Comparison of ENCODE assay signal across 12 cellular contexts in genomic region chr15:52392008-52392687, GRCh38.
DNase-seq lines count a peak whose midpoint lies in the region; ATAC-seq and TF ChIP-seq lines count a peak whose summit lies in the region.
"Had no signal": no experiment of that assay in that cellular context is flagged by ENCODE, and none has a peak within 500 bp of the region (broad histone marks: within the 10 kb centered on the region; RNA-seq: fewer than 3 reads in every experiment).

No MANE protein-coding gene starts in this region.

- H3K27me3 Mint-ChIP-seq in activated CD4-positive, alpha-beta T cell treated with anti-CD3 and anti-CD28 coated beads, Interleukin-2, amount 10 ng/mL, durations not matched to agents 24 days and 14 days, result no peaks in the 10 kb centered on the region
- H3K27me3 Mint-ChIP-seq: central memory CD8-positive, alpha-beta T cell had no signal

- DNase-seq in A673 (ENCODE audit: low spot score) (peak; percentile 23), H7 (peak; percentile 41), adipocyte (ENCODE audit: low read depth) (peak; percentile 80), iPS DF 4.7 (ENCODE audit: extremely low read depth, low spot score) (peak; percentile 46), ascending aorta (ENCODE audit: low spot score in 2 of 2) (no peak), BE2C (no peak)
- no peak for DNase-seq in activated CD4-positive, alpha-beta T cell treated with anti-CD3 and anti-CD28 coated beads, Interleukin-2, amount 10 ng/mL, durations not matched to agents 24 days and 14 days
- DNase-seq: activated T-cell treated with anti-CD3 and anti-CD28 coated beads, Interleukin-2, amount 50 U/mL, for 72 hours; NCI-H1436 treated with DMSO at 0.1 percent for 48 hours had no signal

- H3K4me3 ChIP-seq in A673 (ENCODE audit: low read depth, low read length, poor library complexity, severe bottlenecking) (no peak overlapping the region), H7 (ENCODE audit: insufficient read depth, low read depth, low read length) (no peak overlapping the region), adipocyte (ENCODE audit: low read length) (no peak overlapping the region), ascending aorta (no peak overlapping the region), BE2C (ENCODE audit: low read depth, low read length) (no peak overlapping the region)
- H3K4me3 ChIP-seq: BLaER1 had no signal

- peaks cover 19% of the 10 kb centered on the region for H3K36me3 Mint-ChIP-seq in activated CD4-positive, alpha-beta T cell treated with anti-CD3 and anti-CD28 coated beads, Interleukin-2, amount 10 ng/mL, durations not matched to agents 24 days and 14 days (ENCODE audit: low read depth)

- POLR2A ChIA-PET in A673 (lab: Charles Lee; ENCODE audit: low non-redundant PET), result no interaction called here

- H3K36me3 ChIP-seq in A673 (ENCODE audit: insufficient read depth, low read length, poor library complexity, severe bottlenecking) (no peaks in the 10 kb centered on the region), H7 (replicated peaks; ENCODE audit: control insufficient read depth, insufficient read depth, low read length) (no peaks in the 10 kb centered on the region; the same call in 1 of the 2 replicates), adipocyte (ENCODE audit: control insufficient read depth, insufficient read depth, low read length, severe bottlenecking) (peaks cover 38% of the 10 kb centered on the region), ascending aorta (peaks cover 15% of the 10 kb centered on the region in 2 donors), BE2C (no peaks in the 10 kb centered on the region)

- H3K9me3 ChIP-seq in A673 (ENCODE audit: low read depth, low read length, poor library complexity, severe bottlenecking) (no peaks in the 10 kb centered on the region), adipocyte (ENCODE audit: control insufficient read depth, low read length) (no peaks in the 10 kb centered on the region), ascending aorta (no peaks in the 10 kb centered on the region), BE2C (no peaks in the 10 kb centered on the region)
- H3K9me3 ChIP-seq: BLaER1 had no signal

- TF ChIP-seq CTCF in A673 (conservative IDR thresholded peaks at IDR 0.05; ENCODE audit: low read depth, low read length) (no peak), ascending aorta (IDR thresholded peaks at IDR 0.05) (no peak), BE2C (IDR thresholded peaks at IDR 0.05; ENCODE audit: low read depth, low read length) (no peak)

- H3K4me3 Mint-ChIP-seq in activated CD4-positive, alpha-beta T cell treated with anti-CD3 and anti-CD28 coated beads, Interleukin-2, amount 10 ng/mL, durations not matched to agents 24 days and 14 days, result no peak overlapping the region
- H3K4me3 Mint-ChIP-seq: activated T-cell treated with anti-CD3 and anti-CD28 coated beads, Interleukin-2, amount 50 U/mL, for 72 hours; central memory CD8-positive, alpha-beta T cell had no signal

- ATAC-seq in HG03139 (IDR thresholded peaks at IDR 0.05; ENCODE audit: unreplicated experiment), result no peak
- ATAC-seq: activated T-cell treated with anti-CD3 and anti-CD28 coated beads, Interleukin-2, amount 50 U/mL, for 72 hours had no signal

- no peaks in the 10 kb centered on the region for H3K4me1 ChIP-seq in A673 (ENCODE audit: insufficient read depth, low read length, poor library complexity, severe bottlenecking)
- H3K4me1 ChIP-seq in adipocyte (ENCODE audit: control insufficient read depth, insufficient read depth, low read length), result peaks cover 14% of the 10 kb centered on the region
- no peaks in the 10 kb centered on the region for H3K4me1 ChIP-seq in ascending aorta
- H3K4me1 ChIP-seq in BE2C, result peaks cover 4% of the 10 kb centered on the region; the same call in 1 of the 2 replicates
- H3K4me1 ChIP-seq: BLaER1 had no signal

- peaks cover 5% of the 10 kb centered on the region for H3K4me1 Mint-ChIP-seq in activated CD4-positive, alpha-beta T cell treated with anti-CD3 and anti-CD28 coated beads, Interleukin-2, amount 10 ng/mL, durations not matched to agents 24 days and 14 days
- H3K4me1 Mint-ChIP-seq: central memory CD8-positive, alpha-beta T cell had no signal

- no peaks in the 10 kb centered on the region for H3K9me3 Mint-ChIP-seq in activated CD4-positive, alpha-beta T cell treated with anti-CD3 and anti-CD28 coated beads, Interleukin-2, amount 10 ng/mL, durations not matched to agents 24 days and 14 days
- H3K9me3 Mint-ChIP-seq: activated T-cell treated with anti-CD3 and anti-CD28 coated beads, Interleukin-2, amount 50 U/mL, for 72 hours; central memory CD8-positive, alpha-beta T cell had no signal

- intact Hi-C loops in A673 (cut with micrococcal nuclease; ENCODE audit: unreplicated experiment), result no loop called here
- intact Hi-C loops in ascending aorta (cut with DNase I), result no loop called here
- intact Hi-C loops in activated CD4-positive, alpha-beta T cell treated with anti-CD3 and anti-CD28 coated beads, Interleukin-2, amount 10 ng/mL, durations not matched to agents 24 days and 14 days (cut with micrococcal nuclease), result loop anchor here (5.0 kb wide), 1 partner anchor 70 kb away; no protein-coding TSS in a partner anchor

- no TSS peak for BruUV-seq in A673 (replicated peaks; lab: Mats Ljungman, UMichigan)

- H3K9ac ChIP-seq in adipocyte (ENCODE audit: low read length), result no peak overlapping the region
- H3K9ac ChIP-seq: BLaER1 had no signal

- CTCF ChIA-PET in A673 (lab: Charles Lee), result no interaction called here

- H3K27ac ChIP-seq in A673 (ENCODE audit: low read depth, low read length, poor library complexity, severe bottlenecking) (no peak overlapping the region), ascending aorta (no peak overlapping the region)
- H3K27ac ChIP-seq: BLaER1 had no signal

- no peaks in the 10 kb centered on the region for H3K27me3 ChIP-seq in A673 (replicated peaks; ENCODE audit: insufficient read depth, low read depth, low read length, poor library complexity)
- H3K27me3 ChIP-seq in H7 (ENCODE audit: control insufficient read depth, insufficient read depth, low read length), result no peaks in the 10 kb centered on the region
- no peaks in the 10 kb centered on the region for H3K27me3 ChIP-seq in adipocyte (replicated peaks; ENCODE audit: control insufficient read depth, insufficient read depth, low read length)
- H3K27me3 ChIP-seq in ascending aorta, result no peaks in the 10 kb centered on the region
- no peaks in the 10 kb centered on the region for H3K27me3 ChIP-seq in BE2C
- H3K27me3 ChIP-seq: BLaER1 had no signal

- no peak overlapping the region for H3K27ac Mint-ChIP-seq in activated CD4-positive, alpha-beta T cell treated with anti-CD3 and anti-CD28 coated beads, Interleukin-2, amount 10 ng/mL, durations not matched to agents 24 days and 14 days
- H3K27ac Mint-ChIP-seq: activated T-cell treated with anti-CD3 and anti-CD28 coated beads, Interleukin-2, amount 50 U/mL, for 72 hours had no signal

Comparison
In these comparisons a context has a peak if more than half of its experiments do, and no peak if none do; other contexts are left out.
1. DNase-seq: peak in A673 (single experiment), H7 (single experiment), adipocyte (single experiment) and iPS DF 4.7 (single experiment); none in ascending aorta (0 of 2), activated CD4-positive, alpha-beta T cell treated with anti-CD3 and anti-CD28 coated beads, Interleukin-2, amount 10 ng/mL, durations not matched to agents 24 days and 14 days (single experiment) and BE2C (single experiment).